1 cellular context compared by ENCODE assay signal in genomic region chr7:35446091-35446490, GRCh38.
TF ChIP-seq lines count a peak whose summit lies in the region.

No MANE protein-coding gene starts in this region.

TF ChIP-seq in GM23338, 12 proteins besides CTCF, POLR2A, EP300 and RAD21 (continued from another document):
- TF ChIP-seq ZNF462 (CRISPR knock-in tag; IDR thresholded peaks at IDR 0.05) (no peak), EZH2 (IDR thresholded peaks at IDR 0.05; ENCODE audit: low read depth, unreplicated experiment) (no peak), NANOG (IDR thresholded peaks at IDR 0.05; ENCODE audit: borderline replicate concordance) (no peak), REST (IDR thresholded peaks at IDR 0.05; ENCODE audit: unreplicated experiment) (no peak), CREB1 (CRISPR knock-in tag; IDR thresholded peaks at IDR 0.05; ENCODE audit: low read depth) (no peak), ETS1 (IDR thresholded peaks at IDR 0.05) (no peak), ZNF114 (CRISPR knock-in tag; IDR thresholded peaks at IDR 0.05) (no peak), JUNB (IDR thresholded peaks at IDR 0.05; ENCODE audit: unreplicated experiment) (no peak), POLR2AphosphoS5 (IDR thresholded peaks at IDR 0.05; ENCODE audit: low read depth) (no peak), EZH2phosphoT487 (IDR thresholded peaks at IDR 0.05; ENCODE audit: unreplicated experiment) (no peak), STAT1 (IDR thresholded peaks at IDR 0.05; ENCODE audit: unreplicated experiment) (no peak)
